ENCODE assay signal across 24 cellular contexts in the genomic region with DNA sequence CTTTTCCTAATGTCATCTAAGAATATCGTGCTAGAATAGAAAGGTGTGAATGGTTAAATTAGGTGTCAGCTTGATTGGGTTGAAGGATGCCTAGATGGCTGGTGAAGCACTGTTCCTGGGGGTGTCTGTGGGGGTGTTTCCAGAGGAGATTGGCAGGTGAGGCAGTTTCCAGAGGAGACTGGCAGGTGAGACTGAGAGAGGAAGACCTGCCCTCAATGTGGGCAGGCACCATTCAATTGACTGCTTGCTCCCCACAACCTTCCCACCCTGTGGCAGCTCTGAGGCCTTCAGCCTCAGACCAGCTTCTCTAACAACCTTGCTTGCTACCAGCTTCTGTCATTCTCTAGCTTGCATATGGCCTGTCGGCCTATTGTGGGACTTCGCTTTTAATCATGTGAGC. TPM values are rescaled to one million over a fixed set of nuclear protein-coding genes. Genes with fewer than 3 reads are reported as not detected.
DNase-seq lines count a peak whose midpoint lies in the region; ATAC-seq and TF ChIP-seq lines count a peak whose summit lies in the region.
"Had no signal": no experiment of that assay in that cellular context is flagged by ENCODE, and none has a peak within 500 bp of the region (broad histone marks: within the 10 kb centered on the region; RNA-seq: fewer than 3 reads in every experiment).

No MANE protein-coding gene starts in this region.

- no peaks in the 10 kb centered on the region for H3K27me3 ChIP-seq in esophagus muscularis mucosa
- H3K27me3 ChIP-seq: BLaER1 treated with 17β-estradiol and CSF1 and Interleukin-3, amounts not matched to agents 10 nM and 100 nM had no signal

- H3K27ac ChIP-seq in caudate nucleus (ENCODE audit: low read depth, low read length) (no peak overlapping the region), esophagus muscularis mucosa (replicated peaks in 1 of 4) (no peak overlapping the region)
- H3K27ac ChIP-seq: A549; BLaER1 treated with 17β-estradiol and CSF1 and Interleukin-3, amounts not matched to agents 10 nM and 100 nM had no signal

- H3K4me3 Mint-ChIP-seq in activated T-cell treated with anti-CD3 and anti-CD28 coated beads, Interleukin-2, amount 50 U/mL, for 72 hours, result no peak overlapping the region
- no peak overlapping the region for H3K4me3 Mint-ChIP-seq in activated T-cell treated with anti-CD3 and anti-CD28 coated beads, Interleukin-2, amount 50 U/mL, for 4 hours
- H3K4me3 Mint-ChIP-seq: CD14-positive monocyte; CD4-positive, alpha-beta T cell; CD8-positive, alpha-beta memory T cell; HFFc6 had no signal

- intact Hi-C loops in esophagus muscularis mucosa (cut with DNase I), result no loop called here

- H3K36me3 ChIP-seq in esophagus muscularis mucosa, result no peaks in the 10 kb centered on the region
- H3K36me3 ChIP-seq: BE2C; BLaER1 treated with 17β-estradiol and CSF1 and Interleukin-3, amounts not matched to agents 10 nM and 100 nM; HAP-1 had no signal

- no peak for ATAC-seq in activated T-cell treated with anti-CD3 and anti-CD28 coated beads, Interleukin-2, amount 50 U/mL, for 72 hours (replicated peaks in 1 of 2)
- ATAC-seq in activated T-cell treated with anti-CD3 and anti-CD28 coated beads, Interleukin-2, amount 50 U/mL, for 4 hours, result no peak
- no peak for ATAC-seq in left lobe of liver
- ATAC-seq: A549 had no signal

- H3K27ac Mint-ChIP-seq in activated T-cell treated with anti-CD3 and anti-CD28 coated beads, Interleukin-2, amount 50 U/mL, for 72 hours, result peak overlapping the region; percentile 19
- H3K27ac Mint-ChIP-seq: CD14-positive monocyte; CD4-positive, alpha-beta T cell; CD8-positive, alpha-beta memory T cell; HFFc6 had no signal

- no peaks in the 10 kb centered on the region for H3K4me1 ChIP-seq in esophagus muscularis mucosa
- H3K4me1 ChIP-seq: A549; BE2C; BLaER1 treated with 17β-estradiol and CSF1 and Interleukin-3, amounts not matched to agents 10 nM and 100 nM; HAP-1 had no signal

- no peaks in the 10 kb centered on the region for H3K4me1 Mint-ChIP-seq in activated T-cell treated with anti-CD3 and anti-CD28 coated beads, Interleukin-2, amount 50 U/mL, for 72 hours (ENCODE audit: low read depth)
- H3K4me1 Mint-ChIP-seq in activated T-cell treated with anti-CD3 and anti-CD28 coated beads, Interleukin-2, amount 50 U/mL, for 4 hours (ENCODE audit: low read depth), result no peaks in the 10 kb centered on the region
- H3K4me1 Mint-ChIP-seq: CD8-positive, alpha-beta memory T cell had no signal

- no peak for DNase-seq in activated T-cell treated with anti-CD3 and anti-CD28 coated beads, Interleukin-2, amount 50 U/mL, for 72 hours
- no peak for DNase-seq in activated T-cell treated with anti-CD3 and anti-CD28 coated beads, Interleukin-2, amount 50 U/mL, for 4 hours
- DNase-seq in caudate nucleus (lab: John Stamatoyannopoulos, UW), result peak in 35 of 61 donors; percentile 1 to 79 (median 21)
- peak; percentile 45 for DNase-seq in esophagus muscularis mucosa (ENCODE audit: extremely low spot score)
- DNase-seq in putamen (ENCODE audit: low spot score), result peak; percentile 62
- no peak for DNase-seq in T-helper 1 cell
- DNase-seq in left lobe of liver (ENCODE audit: low spot score), result no peak
- DNase-seq in G401 (ENCODE audit: low spot score), result no peak
- DNase-seq: 8988T; ACHN; AML-193; BE2C; CD4-positive, alpha-beta T cell; CD8-positive, alpha-beta memory T cell; DMS 273 treated with DMSO at 0.1 percent for 48 hours; DMS79; EL; GF-D8; HFFc6 had no signal

- H3K36me3 Mint-ChIP-seq in activated T-cell treated with anti-CD3 and anti-CD28 coated beads, Interleukin-2, amount 50 U/mL, for 72 hours (ENCODE audit: insufficient read depth in 2 of 2), result no peaks in the 10 kb centered on the region
- no peaks in the 10 kb centered on the region for H3K36me3 Mint-ChIP-seq in activated T-cell treated with anti-CD3 and anti-CD28 coated beads, Interleukin-2, amount 50 U/mL, for 4 hours (ENCODE audit: insufficient read depth)
- H3K36me3 Mint-ChIP-seq: CD14-positive monocyte; CD8-positive, alpha-beta memory T cell had no signal

- WGBS in esophagus muscularis mucosa, result 84% methylated on average over 3 of the region's 3 CpGs

- H3K9me3 ChIP-seq in esophagus muscularis mucosa, result no peaks in the 10 kb centered on the region
- H3K9me3 ChIP-seq: A549; BE2C; BLaER1 treated with 17β-estradiol and CSF1 and Interleukin-3, amounts not matched to agents 10 nM and 100 nM; HAP-1 had no signal

- no peak for TF ChIP-seq CTCF in esophagus muscularis mucosa (IDR thresholded peaks at IDR 0.05)

- no peak for TF ChIP-seq POLR2A in esophagus muscularis mucosa (IDR thresholded peaks at IDR 0.05; ENCODE audit: low read depth)

- in situ Hi-C loops in G401 (cut with HindIII; ENCODE audit: low sequenced_read_pairs), result no loop called here

- no peak overlapping the region for H3K4me3 ChIP-seq in esophagus muscularis mucosa
- H3K4me3 ChIP-seq: A549; BLaER1 treated with 17β-estradiol and CSF1 and Interleukin-3, amounts not matched to agents 10 nM and 100 nM; HAP-1 had no signal

- peaks cover 6% of the 10 kb centered on the region for H3K27me3 Mint-ChIP-seq in activated T-cell treated with anti-CD3 and anti-CD28 coated beads, Interleukin-2, amount 50 U/mL, for 72 hours (ENCODE audit: low read depth)
- H3K27me3 Mint-ChIP-seq in activated T-cell treated with anti-CD3 and anti-CD28 coated beads, Interleukin-2, amount 50 U/mL, for 4 hours (ENCODE audit: low read depth), result peaks cover 4% of the 10 kb centered on the region

- TF ChIP-seq EP300 in esophagus muscularis mucosa (IDR thresholded peaks at IDR 0.05), result no peak

- peaks cover 0 to 2% of the 10 kb centered on the region in 2 donors for H3K9me3 Mint-ChIP-seq in activated T-cell treated with anti-CD3 and anti-CD28 coated beads, Interleukin-2, amount 50 U/mL, for 72 hours
- no peaks in the 10 kb centered on the region for H3K9me3 Mint-ChIP-seq in activated T-cell treated with anti-CD3 and anti-CD28 coated beads, Interleukin-2, amount 50 U/mL, for 4 hours
- H3K9me3 Mint-ChIP-seq: CD14-positive monocyte; CD4-positive, alpha-beta T cell; CD8-positive, alpha-beta memory T cell; HFFc6 had no signal

RNA-seq across cellular contexts. Expression of gene RNASE9, which starts 9.2 kb away (rescaled TPM):
- not detected for total RNA-seq in activated T-cell treated with anti-CD3 and anti-CD28 coated beads, Interleukin-2, amount 50 U/mL, for 72 hours
- not detected for total RNA-seq in activated T-cell treated with anti-CD3 and anti-CD28 coated beads, Interleukin-2, amount 50 U/mL, for 4 hours
- total RNA-seq in esophagus muscularis mucosa, result not detected
- total RNA-seq in left lobe of liver, result not detected
- total RNA-seq in G401 (2014; rRNA removed; shearing (Covaris generic)), result not detected in 2 replicates
- total RNA-seq: CD4-positive, alpha-beta T cell; CD8-positive, alpha-beta memory T cell; H4; HFFc6 had no signal

RNA-seq across cellular contexts. Expression of gene RNASE11, which starts 36.2 kb away (rescaled TPM):
- total RNA-seq in activated T-cell treated with anti-CD3 and anti-CD28 coated beads, Interleukin-2, amount 50 U/mL, for 72 hours, result not detected
- total RNA-seq in activated T-cell treated with anti-CD3 and anti-CD28 coated beads, Interleukin-2, amount 50 U/mL, for 4 hours, result not detected
- not detected for total RNA-seq in esophagus muscularis mucosa
- total RNA-seq in left lobe of liver, result not detected
- not detected in 2 replicates for total RNA-seq in G401 (2014; rRNA removed; shearing (Covaris generic))
- total RNA-seq: CD4-positive, alpha-beta T cell; CD8-positive, alpha-beta memory T cell; H4; HFFc6 had no signal

RNA-seq across cellular contexts. Expression of gene RNASE12, which starts 39.6 kb away (rescaled TPM):
- total RNA-seq in activated T-cell treated with anti-CD3 and anti-CD28 coated beads, Interleukin-2, amount 50 U/mL, for 72 hours, result not detected
- total RNA-seq in activated T-cell treated with anti-CD3 and anti-CD28 coated beads, Interleukin-2, amount 50 U/mL, for 4 hours, result not detected
- total RNA-seq in esophagus muscularis mucosa (not detected), left lobe of liver (not detected)
- total RNA-seq in G401 (2014; rRNA removed; shearing (Covaris generic)), result not detected in 2 replicates
- total RNA-seq: CD4-positive, alpha-beta T cell; CD8-positive, alpha-beta memory T cell; H4; HFFc6 had no signal

RNA-seq across cellular contexts. Expression of gene RNASE10, which starts 46.3 kb away (rescaled TPM):
- total RNA-seq in activated T-cell treated with anti-CD3 and anti-CD28 coated beads, Interleukin-2, amount 50 U/mL, for 72 hours, result under 1 TPM; 0.77 to 0.90 TPM
- total RNA-seq in activated T-cell treated with anti-CD3 and anti-CD28 coated beads, Interleukin-2, amount 50 U/mL, for 4 hours, result under 1 TPM in 2 of 3 donors, not detected in 1; 0.16 to 0.30 TPM
- total RNA-seq in esophagus muscularis mucosa, result not detected
- total RNA-seq in left lobe of liver, result 0.91 TPM
- not detected in 2 replicates for total RNA-seq in G401 (2014; rRNA removed; shearing (Covaris generic))
- total RNA-seq: CD4-positive, alpha-beta T cell; H4 had no signal

Comparison
In these comparisons a context has a peak if more than half of its experiments do, and no peak if none do; other contexts are left out.
1. DNase-seq: peak in caudate nucleus (35 of 61), esophagus muscularis mucosa (single experiment) and putamen (single experiment); none in activated T-cell treated with anti-CD3 and anti-CD28 coated beads, Interleukin-2, amount 50 U/mL, for 72 hours (0 of 2), activated T-cell treated with anti-CD3 and anti-CD28 coated beads, Interleukin-2, amount 50 U/mL, for 4 hours (single experiment), T-helper 1 cell (0 of 5), left lobe of liver (single experiment) and G401 (single experiment).